In genomic region chr3:139388961-139389551, GRCh38 we compare ENCODE assay signal across 1 cellular context.
TF ChIP-seq lines count a peak whose summit lies in the region.

No MANE protein-coding gene starts in this region.

TF ChIP-seq in SK-N-SH, 30 proteins besides CTCF, POLR2A, EP300 and RAD21 (continued from another document):
- no peak for TF ChIP-seq PBX3 (IDR thresholded peaks at IDR 0.05)
TF ChIP-seq in SK-N-SH: peak in this region for 0.
